ENCODE assay signal across 8 cellular contexts in the genomic region with DNA sequence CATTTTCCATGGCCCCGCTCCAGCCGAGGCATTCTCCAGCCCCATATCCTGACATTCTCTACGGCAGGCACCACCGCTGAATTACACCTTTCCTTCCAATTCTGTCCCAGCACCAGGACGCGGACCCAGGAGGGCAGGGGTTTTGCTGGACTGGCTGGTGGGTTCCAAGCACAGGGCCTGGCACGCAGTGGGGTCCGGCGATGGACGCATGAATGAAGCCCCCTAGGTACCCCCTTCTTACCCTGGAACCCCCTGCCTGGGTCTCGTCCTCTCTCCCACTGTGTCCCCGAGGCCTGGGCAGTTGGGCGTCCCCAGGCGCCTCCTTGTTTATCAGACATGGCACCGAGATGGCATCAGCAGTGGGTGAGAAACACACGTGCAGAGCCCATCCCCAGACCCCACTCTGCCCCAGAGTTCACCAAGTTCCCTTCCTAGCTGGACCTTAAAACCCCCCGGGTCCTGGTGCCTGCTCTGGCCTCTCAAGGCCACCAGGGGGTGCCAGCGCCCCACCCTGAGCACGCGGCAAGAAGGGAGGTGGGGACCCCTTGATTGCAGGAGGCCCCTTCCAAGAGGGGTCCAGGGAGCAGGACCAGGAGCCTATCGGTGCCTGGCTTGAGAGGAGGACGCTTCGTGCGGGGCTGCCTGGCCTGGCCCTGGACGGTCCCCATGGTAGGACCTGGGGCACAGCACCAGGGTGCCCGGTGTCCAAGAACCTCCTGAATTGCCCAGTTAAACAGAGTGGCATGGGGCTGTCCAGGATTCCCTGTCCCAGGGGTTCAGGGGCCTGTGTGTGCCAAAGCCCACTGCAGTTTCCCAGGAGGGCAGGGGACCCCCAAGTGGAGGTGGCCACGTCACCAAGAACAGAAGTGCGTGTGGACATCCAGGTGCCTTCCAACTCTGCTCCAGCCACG.
DNase-seq lines count a peak whose midpoint lies in the region; FAIRE-seq and TF ChIP-seq lines count a peak whose summit lies in the region.

No MANE protein-coding gene starts in this region.

- peak; percentile 62 for TF ChIP-seq CTCF in D721Med (IDR thresholded peaks at IDR 0.05; ENCODE audit: insufficient read depth, missing control alignments)

- DNase-seq in D721Med (ENCODE audit: insufficient read length, low spot score) (peak; percentile 49), HTR-8/SVneo (ENCODE audit: insufficient read length, low spot score) (peak; percentile 60), fibroblast of peridontal ligament (ENCODE audit: extremely low read depth) (peak; percentile 8), retina (peak; percentile 74), NCI-H2081 (lab: John Stamatoyannopoulos, UW) (no peak), NCI-H2081 treated with DMSO at 0.1 percent for 48 hours (lab: John Stamatoyannopoulos, UW) (no peak), NCI-H524 treated with DMSO at 0.1 percent for 48 hours (lab: John Stamatoyannopoulos, UW) (no peak)
- peak; percentile 10 to 32 for DNase-seq in activated CD4-positive, alpha-beta T cell treated with anti-CD3 and anti-CD28 coated beads, Interleukin-2, amount 50 U/mL, for 48 hours

- FAIRE-seq in D721Med (lab: Jason Lieb, UNC) (no peak), HTR-8/SVneo (lab: Jason Lieb, UNC) (no peak)

Comparison
In these comparisons a context has a peak if more than half of its experiments do, and no peak if none do; other contexts are left out.
1. DNase-seq: peak in D721Med (single experiment), HTR-8/SVneo (single experiment), activated CD4-positive, alpha-beta T cell treated with anti-CD3 and anti-CD28 coated beads, Interleukin-2, amount 50 U/mL, for 48 hours (2 of 2), fibroblast of peridontal ligament (single experiment) and retina (single experiment); none in NCI-H2081 (0 of 2), NCI-H2081 treated with DMSO at 0.1 percent for 48 hours (single experiment) and NCI-H524 treated with DMSO at 0.1 percent for 48 hours (single experiment).